ENCODE assay signal across 7 cellular contexts in genomic region chr19:57815247-57816075, GRCh38. TPM values are rescaled to one million over a fixed set of nuclear protein-coding genes. Genes with fewer than 3 reads are reported as not detected.
DNase-seq lines count a peak whose midpoint lies in the region; ATAC-seq and TF ChIP-seq lines count a peak whose summit lies in the region.

No MANE protein-coding gene starts in this region.

- POLR2A ChIA-PET in activated CD8-positive, alpha-beta T cell treated with anti-CD3 and anti-CD28 coated beads for 36 hours (lab: Charles Lee) = interaction anchor here (0.6 to 1.6 kb wide), 5 partner anchors 11 to 143 kb away, joined by 3 to 6 read pairs (median 3); partner anchors contain the start of gene ZNF776

- peak overlapping the region; percentile 94 for H3K4me3 Mint-ChIP-seq in activated CD8-positive, alpha-beta T cell treated with anti-CD3 and anti-CD28 coated beads for 36 hours
- H3K4me3 Mint-ChIP-seq in stimulated activated naive B cell treated with anti-CD40 and anti-IgM and Interleukin-4, amounts not matched to agents 10 μg/mL and 1 μg/mL and 100 μg/mL, for 72 hours = peak overlapping the region; percentile 93 to 98

- H3K9me3 Mint-ChIP-seq in activated CD8-positive, alpha-beta T cell treated with anti-CD3 and anti-CD28 coated beads for 36 hours = no peaks in the 10 kb centered on the region
- H3K9me3 Mint-ChIP-seq in stimulated activated naive B cell treated with anti-CD40 and anti-IgM and Interleukin-4, amounts not matched to agents 10 μg/mL and 1 μg/mL and 100 μg/mL, for 72 hours = no peaks in the 10 kb centered on the region

- CTCF ChIA-PET in activated CD8-positive, alpha-beta T cell treated with anti-CD3 and anti-CD28 coated beads for 36 hours (lab: Charles Lee) = no interaction called here

- TF ChIP-seq CTCF in activated CD8-positive, alpha-beta T cell treated with anti-CD3 and anti-CD28 coated beads for 36 hours (IDR thresholded peaks at IDR 0.05) = no peak

- DNase-seq in HT-29 (ENCODE audit: low spot score) (peak; percentile 61), islet precursor cell (peak; percentile 73), DMS114 treated with DMSO at 0.1 percent for 48 hours (lab: John Stamatoyannopoulos, UW; ENCODE audit: unreplicated experiment) (no peak), RPMI8226 (no peak)
- no peak for DNase-seq in activated CD8-positive, alpha-beta T cell treated with anti-CD3 and anti-CD28 coated beads for 36 hours
- no peak for DNase-seq in stimulated activated naive B cell treated with anti-CD40 and anti-IgM and Interleukin-4, amounts not matched to agents 10 μg/mL and 1 μg/mL and 100 μg/mL, for 72 hours

- H3K27me3 Mint-ChIP-seq in activated CD8-positive, alpha-beta T cell treated with anti-CD3 and anti-CD28 coated beads for 36 hours = no peaks in the 10 kb centered on the region
- H3K27me3 Mint-ChIP-seq in stimulated activated naive B cell treated with anti-CD40 and anti-IgM and Interleukin-4, amounts not matched to agents 10 μg/mL and 1 μg/mL and 100 μg/mL, for 72 hours = no peaks in the 10 kb centered on the region

- intact Hi-C loops in activated CD8-positive, alpha-beta T cell treated with anti-CD3 and anti-CD28 coated beads for 36 hours (cut with micrococcal nuclease) = no loop called here

- peak overlapping the region; percentile 90 for H3K27ac Mint-ChIP-seq in activated CD8-positive, alpha-beta T cell treated with anti-CD3 and anti-CD28 coated beads for 36 hours
- H3K27ac Mint-ChIP-seq in stimulated activated naive B cell treated with anti-CD40 and anti-IgM and Interleukin-4, amounts not matched to agents 10 μg/mL and 1 μg/mL and 100 μg/mL, for 72 hours = peak overlapping the region; percentile 96

- no peak for ATAC-seq in activated CD8-positive, alpha-beta T cell treated with anti-CD3 and anti-CD28 coated beads for 36 hours
- ATAC-seq in stimulated activated naive B cell treated with anti-CD40 and anti-IgM and Interleukin-4, amounts not matched to agents 10 μg/mL and 1 μg/mL and 100 μg/mL, for 72 hours (replicated peaks) = no peak
- ATAC-seq in GM18858 (IDR thresholded peaks at IDR 0.05; ENCODE audit: unreplicated experiment) = no peak

- peaks cover 44% of the 10 kb centered on the region for H3K4me1 Mint-ChIP-seq in activated CD8-positive, alpha-beta T cell treated with anti-CD3 and anti-CD28 coated beads for 36 hours (ENCODE audit: low read depth)
- peaks cover 23 to 45% of the 10 kb centered on the region in 2 donors for H3K4me1 Mint-ChIP-seq in stimulated activated naive B cell treated with anti-CD40 and anti-IgM and Interleukin-4, amounts not matched to agents 10 μg/mL and 1 μg/mL and 100 μg/mL, for 72 hours

- H3K36me3 Mint-ChIP-seq in activated CD8-positive, alpha-beta T cell treated with anti-CD3 and anti-CD28 coated beads for 36 hours (ENCODE audit: low read depth) = peaks cover 32% of the 10 kb centered on the region
- peaks cover 29 to 30% of the 10 kb centered on the region in 2 donors for H3K36me3 Mint-ChIP-seq in stimulated activated naive B cell treated with anti-CD40 and anti-IgM and Interleukin-4, amounts not matched to agents 10 μg/mL and 1 μg/mL and 100 μg/mL, for 72 hours

RNA-seq across cellular contexts. Expression of gene ZNF552, which starts 0.7 kb away (rescaled TPM):
- 17.3 and 22.3 TPM in 2 replicates for total RNA-seq in HT-29 (2014; rRNA removed; shearing (Covaris generic))
- 1 to 10 TPM; 6.5 to 6.7 TPM for total RNA-seq in activated CD8-positive, alpha-beta T cell treated with anti-CD3 and anti-CD28 coated beads for 36 hours

RNA-seq across cellular contexts. Expression of gene ZNF587B, which starts 14.6 kb away (rescaled TPM):
- total RNA-seq in HT-29 (2014; rRNA removed; shearing (Covaris generic)) = 32.1 and 40.0 TPM in 2 replicates
- total RNA-seq in activated CD8-positive, alpha-beta T cell treated with anti-CD3 and anti-CD28 coated beads for 36 hours = 10 to 100 TPM; 19.8 to 20.2 TPM

RNA-seq across cellular contexts. Expression of gene ZNF587, which starts 34.2 kb away (rescaled TPM):
- 33.7 and 39.4 TPM in 2 replicates for total RNA-seq in HT-29 (2014; rRNA removed; shearing (Covaris generic))
- total RNA-seq in activated CD8-positive, alpha-beta T cell treated with anti-CD3 and anti-CD28 coated beads for 36 hours = 10 to 100 TPM; 23.6 to 24.1 TPM

RNA-seq across cellular contexts. Expression of gene ZNF586, which starts 46.0 kb away (rescaled TPM):
- total RNA-seq in HT-29 (2014; rRNA removed; shearing (Covaris generic)) = 18.3 and 18.5 TPM in 2 replicates
- 10 to 100 TPM; 16.7 to 21.8 TPM for total RNA-seq in activated CD8-positive, alpha-beta T cell treated with anti-CD3 and anti-CD28 coated beads for 36 hours

Comparison
In these comparisons a context has a peak if more than half of its experiments do, and no peak if none do; other contexts are left out.
1. DNase-seq: peak in HT-29 (single experiment) and islet precursor cell (single experiment); none in activated CD8-positive, alpha-beta T cell treated with anti-CD3 and anti-CD28 coated beads for 36 hours (single experiment), stimulated activated naive B cell treated with anti-CD40 and anti-IgM and Interleukin-4, amounts not matched to agents 10 μg/mL and 1 μg/mL and 100 μg/mL, for 72 hours (single experiment), DMS114 treated with DMSO at 0.1 percent for 48 hours (single experiment) and RPMI8226 (single experiment).